ENCODE assay signal across 8 cellular contexts in genomic region chr14:54683882-54684794, GRCh38.
DNase-seq lines count a peak whose midpoint lies in the region; ATAC-seq and TF ChIP-seq lines count a peak whose summit lies in the region.

No MANE protein-coding gene starts in this region.

- H3K4me3 ChIP-seq in DND-41 (ENCODE audit: low read depth in 1 of 2, low read length in 2 of 2) (no peak overlapping the region), SJSA1 (no peak overlapping the region), fibroblast of villous mesenchyme (ENCODE audit: low read depth, low read length) (peak overlapping the region; percentile 5), psoas muscle (no peak overlapping the region)

- 25 to 35% (median 29%) methylated on average over 8 of the region's 8 CpGs for WGBS in psoas muscle, 3 donors

- no peaks in the 10 kb centered on the region for H3K9me3 ChIP-seq in DND-41 (ENCODE audit: insufficient read depth, low read length, severe bottlenecking)
- H3K9me3 ChIP-seq in SJSA1 (replicated peaks): no peaks in the 10 kb centered on the region
- H3K9me3 ChIP-seq in psoas muscle: no peaks in the 10 kb centered on the region

- TF ChIP-seq CTCF in DND-41 (IDR thresholded peaks at IDR 0.05; ENCODE audit: borderline replicate concordance, extremely low read depth, low read length, poor library complexity, severe bottlenecking): no peak
- TF ChIP-seq CTCF in fibroblast of villous mesenchyme (IDR thresholded peaks at IDR 0.05; ENCODE audit: insufficient read depth, low read depth, low read length): no peak
- no peak for TF ChIP-seq CTCF in psoas muscle (IDR thresholded peaks at IDR 0.05)

- peak; percentile 58 for ATAC-seq in DND-41 (ENCODE audit: insufficient read depth, low read depth)
- no peak for ATAC-seq in psoas muscle
- no peak for ATAC-seq in activated naive CD4-positive, alpha-beta T cell treated with anti-CD3 and anti-CD28 coated beads, Interleukin-2, amount 50 U/mL, for 72 hours

- H3K4me2 ChIP-seq in DND-41 (ENCODE audit: insufficient read depth, low read length): no peak overlapping the region

- DNase-seq in DND-41 (peak; percentile 14), SJSA1 (ENCODE audit: low read depth in 1 of 2, low spot score in 2 of 2) (peak in 1 of 2 experiments; percentile 44), fibroblast of villous mesenchyme (ENCODE audit: low read depth) (peak; percentile 86), psoas muscle (peak; percentile 64 to 77), RKO (ENCODE audit: low spot score) (no peak), NCI-H82 (lab: John Stamatoyannopoulos, UW) (no peak), NCI-H510A treated with DMSO at 0.1 percent for 48 hours (lab: John Stamatoyannopoulos, UW) (no peak)
- DNase-seq in activated naive CD4-positive, alpha-beta T cell treated with anti-CD3 and anti-CD28 coated beads, Interleukin-2, amount 50 U/mL, for 72 hours (ENCODE audit: low spot score in 2 of 2): no peak

- H3K9me3 Mint-ChIP-seq in activated naive CD4-positive, alpha-beta T cell treated with anti-CD3 and anti-CD28 coated beads, Interleukin-2, amount 50 U/mL, for 72 hours: no peaks in the 10 kb centered on the region

- H3K27me3 ChIP-seq in DND-41 (ENCODE audit: insufficient read depth, low read length, poor library complexity) (peaks cover 13% of the 10 kb centered on the region), SJSA1 (replicated peaks) (no peaks in the 10 kb centered on the region), psoas muscle (ENCODE audit: insufficient read depth in 3 of 3, low read length in 2 of 3) (no peaks in the 10 kb centered on the region)

- H2AFZ ChIP-seq in DND-41 (ENCODE audit: low read depth, low read length): no peak overlapping the region

- intact Hi-C loops in psoas muscle (cut with DNase I): no loop called here

- H3K79me2 ChIP-seq in DND-41 (ENCODE audit: insufficient read depth, low read length): no peaks in the 10 kb centered on the region

- H3K27ac Mint-ChIP-seq in activated naive CD4-positive, alpha-beta T cell treated with anti-CD3 and anti-CD28 coated beads, Interleukin-2, amount 50 U/mL, for 72 hours: no peak overlapping the region

- H3K27ac ChIP-seq in DND-41 (ENCODE audit: low read length): no peak overlapping the region
- peak overlapping the region; percentile 34; the same call in 1 of the 2 replicates for H3K27ac ChIP-seq in SJSA1
- peak overlapping the region; percentile 88 for H3K27ac ChIP-seq in psoas muscle

- H3K36me3 ChIP-seq in DND-41 (ENCODE audit: insufficient read depth, low read length) (no peaks in the 10 kb centered on the region), SJSA1 (0 out of 2 replicates have a peak, but pooled peaks cover 3% of the 10 kb centered on the region), psoas muscle (ENCODE audit: insufficient read depth in 1 of 2, low read depth in 1 of 2) (no peaks in the 10 kb centered on the region)

- no peaks in the 10 kb centered on the region for H3K4me1 ChIP-seq in DND-41 (ENCODE audit: insufficient read depth, low read length)
- H3K4me1 ChIP-seq in SJSA1 (replicated peaks): peaks cover 70% of the 10 kb centered on the region
- peaks cover 41% of the 10 kb centered on the region for H3K4me1 ChIP-seq in psoas muscle

- H4K20me1 ChIP-seq in DND-41 (ENCODE audit: insufficient read depth, low read length): no peaks in the 10 kb centered on the region

- H3K36me3 Mint-ChIP-seq in activated naive CD4-positive, alpha-beta T cell treated with anti-CD3 and anti-CD28 coated beads, Interleukin-2, amount 50 U/mL, for 72 hours: peaks cover 0 to 13% of the 10 kb centered on the region in 2 donors

- H3K9ac ChIP-seq in DND-41 (ENCODE audit: low read depth, low read length): no peak overlapping the region

Comparison
In these comparisons a context has a peak if more than half of its experiments do, and no peak if none do; other contexts are left out.
1. DNase-seq: peak in DND-41 (single experiment), fibroblast of villous mesenchyme (single experiment) and psoas muscle (2 of 2); none in RKO (single experiment), NCI-H82 (single experiment), activated naive CD4-positive, alpha-beta T cell treated with anti-CD3 and anti-CD28 coated beads, Interleukin-2, amount 50 U/mL, for 72 hours (0 of 2) and NCI-H510A treated with DMSO at 0.1 percent for 48 hours (single experiment).